14 cellular contexts compared by ENCODE assay signal in the genomic region with DNA sequence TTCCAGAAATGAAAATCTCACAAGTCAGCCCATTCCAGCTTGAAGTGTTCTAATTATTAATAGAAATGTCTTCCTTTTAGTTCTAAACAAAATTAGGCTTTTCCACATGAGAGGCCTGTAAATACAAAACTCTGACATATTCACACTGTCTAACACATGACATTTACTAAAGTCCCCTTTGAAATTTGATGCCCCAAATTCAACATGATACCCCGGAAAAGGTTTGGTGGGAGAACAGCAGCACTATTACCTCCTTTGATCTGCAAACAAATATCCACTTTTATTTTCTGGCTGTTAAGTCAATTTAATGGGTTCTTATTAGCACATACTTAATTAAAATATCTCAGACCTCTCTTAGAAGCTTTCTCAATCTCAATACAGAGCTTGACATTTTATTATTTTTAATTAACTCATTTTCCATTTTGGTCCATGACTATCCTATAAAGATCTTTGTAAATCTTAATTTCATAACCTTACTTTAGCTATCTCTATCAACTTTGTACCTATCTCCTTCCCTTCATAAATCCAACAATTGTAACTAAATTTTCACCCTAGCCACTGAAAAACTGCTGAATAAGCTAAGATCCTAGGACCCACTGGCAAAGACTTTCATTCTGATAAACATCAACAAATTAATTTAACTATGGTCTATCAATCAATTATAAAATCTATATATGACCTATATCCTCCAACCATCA.
"Had no signal": no experiment of that assay in that cellular context is flagged by ENCODE, and none has a peak within 500 bp of the region (broad histone marks: within the 10 kb centered on the region; RNA-seq: fewer than 3 reads in every experiment).

No MANE protein-coding gene starts in this region.

- H3K4me3 ChIP-seq: ascending aorta, neural progenitor cell, ovary, sigmoid colon, tibial nerve, uterus had no signal

- H3K36me3 ChIP-seq: ascending aorta, neural progenitor cell, ovary, sigmoid colon, tibial nerve, uterus had no signal

- FAIRE-seq: bronchial epithelial cell had no signal

- H3K9ac ChIP-seq: neural progenitor cell had no signal

- H3K9me3 ChIP-seq: ascending aorta, ovary, sigmoid colon, tibial nerve, uterus had no signal

- H3K27ac ChIP-seq: ascending aorta, neural progenitor cell, ovary, sigmoid colon, uterus had no signal

- H3K27me3 ChIP-seq: ascending aorta, neural progenitor cell, ovary, sigmoid colon, tibial nerve, uterus had no signal

- DNase-seq: activated CD4-positive, alpha-beta T cell treated with anti-CD3 and anti-CD28 coated beads, Interleukin-2, amount 10 ng/mL, durations not matched to agents 7 days and 5 days; activated CD8-positive, alpha-beta memory T cell treated with anti-CD3 and anti-CD28 coated beads for 24 hours; activated naive CD4-positive, alpha-beta T cell treated with anti-CD3 and anti-CD28 coated beads for 36 hours; effector memory CD4-positive, alpha-beta T cell; foreskin melanocyte; ovary; sigmoid colon; stimulated activated CD4-positive, alpha-beta T cell treated with anti-CD3 and anti-CD28 coated beads, Interleukin-12 subunit alpha, Interleukin-12 subunit beta, amount 100 ng/mL, for 4 hours; stimulated activated CD4-positive, alpha-beta T cell treated with anti-CD3 and anti-CD28 coated beads, Interleukin-2, amount 100 ng/mL, for 24 hours; uterus had no signal

- H3K4me1 ChIP-seq: ascending aorta, uterus had no signal

- H2AFZ ChIP-seq: neural progenitor cell had no signal

- H3K4me2 ChIP-seq: neural progenitor cell had no signal
